ENCODE assay signal across 22 cellular contexts in the genomic region with DNA sequence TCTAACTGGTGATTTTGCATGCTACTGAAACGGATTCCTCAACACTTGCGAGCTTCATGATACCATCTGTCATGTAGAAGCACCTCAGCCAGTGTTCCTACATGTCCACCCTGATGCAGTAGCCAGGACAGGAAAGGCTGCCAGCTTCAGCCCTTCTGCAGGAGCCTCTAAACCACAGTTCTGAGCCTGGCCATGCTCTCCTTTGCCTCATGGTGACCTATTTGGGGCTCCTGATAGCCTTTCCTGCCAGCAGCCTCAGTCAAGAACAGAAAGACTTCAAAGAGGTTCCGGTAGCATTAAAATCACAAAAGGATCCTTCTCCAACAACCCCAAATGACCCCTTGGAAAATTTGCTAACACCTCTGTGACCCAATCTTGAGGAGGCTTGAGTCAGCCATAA.
"Had no signal": no experiment of that assay in that cellular context is flagged by ENCODE, and none has a peak within 500 bp of the region (broad histone marks: within the 10 kb centered on the region; RNA-seq: fewer than 3 reads in every experiment).

No MANE protein-coding gene starts in this region.

- H3K4me3 ChIP-seq: ascending aorta, cardiac muscle cell, heart right ventricle, ovary, sigmoid colon, uterus had no signal

- DNase-seq: activated CD4-positive, alpha-beta T cell treated with anti-CD3 and anti-CD28 coated beads for 36 hours; activated CD4-positive, CD25-positive, alpha-beta regulatory T cell; activated effector memory CD4-positive, alpha-beta T cell treated with anti-CD3 and anti-CD28 coated beads, Interleukin-2, amount 50 U/mL, for 16 hours; activated naive CD4-positive, alpha-beta T cell treated with anti-CD3 and anti-CD28 coated beads, Interleukin-2, amount 10 ng/mL, durations not matched to agents 7 days and 5 days; activated naive CD8-positive, alpha-beta T cell treated with anti-CD3 and anti-CD28 coated beads, Interleukin-2, amount 10 ng/mL, durations not matched to agents 7 days and 5 days; foreskin fibroblast; heart right ventricle; left cardiac atrium; mammary epithelial cell; naive B cell; ovary; sigmoid colon; small intestine; stimulated activated CD4-positive, alpha-beta T cell treated with anti-CD3 and anti-CD28 coated beads, Interleukin-1b, Interleukin-23, amount 100 ng/mL, for 48 hours; stimulated activated CD4-positive, alpha-beta T cell treated with anti-CD3 and anti-CD28 coated beads, Interleukin-4, amount 100 ng/mL, for 4 hours; stimulated activated CD8-positive, alpha-beta memory T cell treated with anti-CD3 and anti-CD28 coated beads, Interleukin-4, amount 100 ng/mL, for 48 hours; stimulated activated naive CD8-positive, alpha-beta T cell treated with anti-CD3 and anti-CD28 coated beads, Interleukin-15, amount 100 ng/mL, for 72 hours; uterus had no signal

- H3K27ac ChIP-seq: ascending aorta, cardiac muscle cell, heart right ventricle, ovary, sigmoid colon, uterus had no signal

- H3K9me3 ChIP-seq: ascending aorta, heart right ventricle, ovary, sigmoid colon, uterus had no signal

- ATAC-seq: activated CD4-positive, alpha-beta T cell treated with anti-CD3 and anti-CD28 coated beads for 36 hours; esophagus mucosa; heart right ventricle; left cardiac atrium; stimulated activated memory B cell treated with anti-CD40 and anti-IgM and Interleukin-4, amounts not matched to agents 10 μg/mL and 1 μg/mL and 100 μg/mL, for 72 hours; stimulated activated naive CD8-positive, alpha-beta T cell treated with anti-CD3 and anti-CD28 coated beads, Interleukin-15, amount 100 ng/mL, for 72 hours had no signal

- H3K27me3 ChIP-seq: ascending aorta, cardiac muscle cell, heart right ventricle, ovary, sigmoid colon, uterus had no signal

- H3K4me1 ChIP-seq: ascending aorta, heart right ventricle, sigmoid colon, uterus had no signal

- H3K36me3 ChIP-seq: ascending aorta, cardiac muscle cell, heart right ventricle, ovary, sigmoid colon, uterus had no signal
